8 cellular contexts compared by ENCODE assay signal in the genomic region with DNA sequence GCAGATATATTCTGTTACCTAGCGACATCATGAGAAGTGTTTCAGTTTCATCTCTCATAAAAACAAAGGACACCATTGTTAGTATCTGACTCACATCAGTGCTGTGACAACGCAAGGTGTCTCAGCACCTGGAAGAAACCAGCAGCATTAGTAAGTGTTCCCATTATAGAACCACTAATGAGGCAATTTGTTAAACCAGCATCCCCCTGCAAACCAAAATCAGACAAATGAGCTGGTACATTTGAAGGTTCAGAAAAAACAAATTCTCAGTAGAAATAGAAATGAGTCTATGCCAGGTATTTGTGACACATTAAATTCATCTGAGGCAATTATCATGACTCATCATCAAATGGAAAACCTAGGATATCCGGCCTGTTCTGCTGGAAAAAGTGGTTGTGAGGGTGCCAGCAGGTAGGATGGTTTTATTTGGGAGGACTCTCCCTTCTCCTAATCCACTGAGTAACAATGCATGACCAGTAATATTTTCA.
DNase-seq lines count a peak whose midpoint lies in the region; ATAC-seq and TF ChIP-seq lines count a peak whose summit lies in the region.

No MANE protein-coding gene starts in this region.

- no peak for TF ChIP-seq CTCF in Calu3 (IDR thresholded peaks at IDR 0.05; ENCODE audit: unreplicated experiment)

- BruUV-seq in Calu3 (replicated peaks; lab: Mats Ljungman, UMichigan): no TSS peak

- H3K27me3 Mint-ChIP-seq in Calu3 (ENCODE audit: unreplicated experiment): no peaks in the 10 kb centered on the region
- H3K27me3 Mint-ChIP-seq in activated T-helper 17 cell treated with anti-CD3 and anti-CD28 coated beads, Interleukin-2, amount 50 U/mL, for 72 hours: no peaks in the 10 kb centered on the region

- DNase-seq in Calu3 (peak; percentile 34), DMS153 (lab: John Stamatoyannopoulos, UW) (no peak), foreskin melanocyte (no peak), OCI-M2 (lab: John Stamatoyannopoulos, UW; ENCODE audit: unreplicated experiment) (no peak), NCI-H2081 treated with DMSO at 0.1 percent for 48 hours (lab: John Stamatoyannopoulos, UW) (no peak)

- intact Hi-C loops in Calu3 (cut with micrococcal nuclease; ENCODE audit: unreplicated experiment): no loop called here

- H3K4me3 Mint-ChIP-seq in Calu3 (ENCODE audit: low read depth, unreplicated experiment): peak overlapping the region; percentile 30
- H3K4me3 Mint-ChIP-seq in activated T-helper 17 cell treated with anti-CD3 and anti-CD28 coated beads, Interleukin-2, amount 50 U/mL, for 72 hours: peak overlapping the region; percentile 76

- no peaks in the 10 kb centered on the region for H3K9me3 Mint-ChIP-seq in Calu3 (ENCODE audit: low read depth, unreplicated experiment)
- peaks cover 11% of the 10 kb centered on the region for H3K9me3 Mint-ChIP-seq in activated T-helper 17 cell treated with anti-CD3 and anti-CD28 coated beads, Interleukin-2, amount 50 U/mL, for 72 hours

- ATAC-seq in GM19328 (IDR thresholded peaks at IDR 0.05; ENCODE audit: unreplicated experiment) (peak; percentile 76), HG03097 (IDR thresholded peaks at IDR 0.05; ENCODE audit: low FRiP score, unreplicated experiment) (peak; percentile 67)
- ATAC-seq in activated T-helper 17 cell treated with anti-CD3 and anti-CD28 coated beads, Interleukin-2, amount 50 U/mL, for 72 hours (replicated peaks): peak; percentile 75

- CTCF ChIA-PET in Calu3 (lab: Charles Lee): no interaction called here

- H3K4me1 Mint-ChIP-seq in Calu3 (ENCODE audit: low read depth, unreplicated experiment): peaks cover 38% of the 10 kb centered on the region
- peaks cover 45% of the 10 kb centered on the region for H3K4me1 Mint-ChIP-seq in activated T-helper 17 cell treated with anti-CD3 and anti-CD28 coated beads, Interleukin-2, amount 50 U/mL, for 72 hours

- H3K36me3 Mint-ChIP-seq in Calu3 (ENCODE audit: insufficient read depth, unreplicated experiment): peaks cover 8% of the 10 kb centered on the region
- H3K36me3 Mint-ChIP-seq in activated T-helper 17 cell treated with anti-CD3 and anti-CD28 coated beads, Interleukin-2, amount 50 U/mL, for 72 hours (ENCODE audit: low read depth): peaks cover 22% of the 10 kb centered on the region

- peak overlapping the region; percentile 96 for H3K27ac Mint-ChIP-seq in Calu3 (ENCODE audit: unreplicated experiment)
- peak overlapping the region; percentile 99 for H3K27ac Mint-ChIP-seq in activated T-helper 17 cell treated with anti-CD3 and anti-CD28 coated beads, Interleukin-2, amount 50 U/mL, for 72 hours
